In the genomic region with DNA sequence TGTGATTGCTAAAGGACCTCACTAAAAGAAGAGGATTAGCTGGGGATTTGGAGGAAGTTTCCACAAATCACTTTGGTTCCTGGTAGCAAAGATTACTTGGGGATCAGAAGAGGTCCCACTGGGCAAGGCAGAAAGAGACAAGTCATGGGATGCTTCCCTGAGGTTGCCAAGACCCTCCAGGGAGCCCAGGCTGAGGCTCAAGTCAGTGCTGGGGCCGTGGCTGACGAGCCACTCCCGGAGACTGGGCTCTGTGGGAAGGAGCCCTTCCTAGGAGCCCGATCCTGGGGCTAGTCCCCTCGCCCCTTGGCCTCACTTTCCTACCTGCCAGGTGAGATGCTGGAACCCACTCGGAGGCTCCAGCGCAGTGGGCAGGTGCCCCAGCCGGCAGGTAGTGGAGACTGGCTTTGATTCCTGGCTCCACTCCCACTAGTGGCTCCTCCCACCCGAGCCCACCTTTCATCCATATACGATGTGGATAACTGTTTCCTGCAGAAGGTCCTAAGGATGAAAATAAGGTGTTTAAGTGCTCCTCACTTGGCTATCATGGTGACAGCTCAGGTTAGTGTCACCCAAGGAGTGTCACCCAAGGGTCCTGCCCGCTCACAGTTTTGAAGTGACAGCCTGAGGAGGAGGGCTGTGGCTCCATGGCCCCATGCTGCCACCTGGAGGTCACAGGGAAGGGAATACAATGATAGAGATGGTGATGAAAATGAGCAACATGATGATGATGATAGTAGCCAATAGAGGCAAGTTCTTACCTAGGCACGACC, we compare ENCODE assay signal across 1 cellular context.
TF ChIP-seq lines count a peak whose summit lies in the region.

No MANE protein-coding gene starts in this region.

TF ChIP-seq in K562, 482 proteins besides CTCF, POLR2A, EP300 and RAD21 (continued from another document):
- TF ChIP-seq DEAF1 (CRISPR knock-in tag; IDR thresholded peaks at IDR 0.05) (peak; percentile 89), CC2D1A (IDR thresholded peaks at IDR 0.05) (0 out of 2 replicates have a peak, but pooled peaks have one; percentile 31), STAG1 (CRISPR knock-in tag; IDR thresholded peaks at IDR 0.05; ENCODE audit: borderline replicate concordance) (peak; percentile 97), MEIS2 (IDR thresholded peaks at IDR 0.05; ENCODE audit: partially characterized antibody) (peak; percentile 30), PKNOX1 (IDR thresholded peaks at IDR 0.05) (peak; percentile 68), MTA3 (IDR thresholded peaks at IDR 0.05; ENCODE audit: borderline replicate concordance) (0 out of 2 replicates have a peak, but pooled peaks have one; percentile 23)
